Comparison of ENCODE assay signal across 24 cellular contexts in the genomic region with DNA sequence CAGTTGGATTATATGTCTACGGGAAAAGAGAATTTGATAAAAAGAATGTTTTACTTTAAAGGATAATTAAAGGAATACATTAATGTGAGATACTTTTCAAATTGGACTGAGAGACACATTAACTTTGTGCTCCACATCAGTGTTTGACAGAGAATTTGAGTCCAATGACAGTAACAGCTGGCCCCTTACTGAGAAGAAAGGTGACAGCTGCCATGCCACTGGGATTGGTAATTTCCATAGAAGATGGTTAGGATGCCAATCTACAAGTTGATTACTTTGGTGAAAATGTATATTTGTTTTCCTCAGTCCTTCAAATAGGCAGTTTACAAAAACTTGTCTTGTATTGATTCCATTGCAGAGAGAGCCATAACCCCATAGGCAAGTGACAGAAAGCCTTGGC.
"Had no signal": no experiment of that assay in that cellular context is flagged by ENCODE, and none has a peak within 500 bp of the region (broad histone marks: within the 10 kb centered on the region; RNA-seq: fewer than 3 reads in every experiment).

No MANE protein-coding gene starts in this region.

- H3K4me1 ChIP-seq: left ventricle myocardium inferior, right atrium auricular region, right lobe of liver, spleen, suprapubic skin, tibial artery, upper lobe of right lung had no signal

- H2AFZ ChIP-seq: hepatocyte had no signal

- H3K27me3 ChIP-seq: hepatocyte, ovary, right atrium auricular region, right lobe of liver, spleen, suprapubic skin, tibial artery, upper lobe of right lung had no signal

- H3K36me3 ChIP-seq: left ventricle myocardium inferior, ovary, right atrium auricular region, right lobe of liver, spleen, suprapubic skin, thoracic aorta, tibial artery, upper lobe of right lung had no signal

- ATAC-seq: naive thymus-derived CD4-positive, alpha-beta T cell; natural killer cell treated with Interleukin-12 subunit alpha and Interleukin-12 subunit beta and Interleukin-15 and Interleukin-18, amount 100 ng/mL, for 72 hours; right lobe of liver; stimulated activated effector memory CD8-positive, alpha-beta T cell treated with anti-CD3 and anti-CD28 coated beads, Interleukin-12 subunit alpha, Interleukin-12 subunit beta, amount 100 ng/mL, for 72 hours; upper lobe of right lung had no signal

- H3K4me1 Mint-ChIP-seq: naive thymus-derived CD4-positive, alpha-beta T cell; stimulated activated effector memory CD8-positive, alpha-beta T cell treated with anti-CD3 and anti-CD28 coated beads, Interleukin-12 subunit alpha, Interleukin-12 subunit beta, amount 100 ng/mL, for 72 hours had no signal

- H3K79me2 ChIP-seq: hepatocyte had no signal

- H3K27ac ChIP-seq: hepatocyte, left ventricle myocardium inferior, ovary, right atrium auricular region, right lobe of liver, skin epidermis, spleen, suprapubic skin, thoracic aorta, tibial artery, upper lobe of right lung had no signal

- H3K4me3 Mint-ChIP-seq: mesothelial cell of epicardium; naive thymus-derived CD4-positive, alpha-beta T cell; natural killer cell treated with Interleukin-12 subunit alpha and Interleukin-12 subunit beta and Interleukin-15 and Interleukin-18, amount 100 ng/mL, for 72 hours; neural crest cell; stimulated activated effector memory CD8-positive, alpha-beta T cell treated with anti-CD3 and anti-CD28 coated beads, Interleukin-12 subunit alpha, Interleukin-12 subunit beta, amount 100 ng/mL, for 72 hours; stimulated activated naive CD8-positive, alpha-beta T cell treated with anti-CD3 and anti-CD28 coated beads, Interleukin-15, Interleukin-2, amounts not matched to agents 100 ng/mL and 50 ng/mL, for 24 hours had no signal

- H3K4me3 ChIP-seq: hepatocyte, left ventricle myocardium inferior, lung, ovary, right atrium auricular region, right lobe of liver, skin epidermis, spleen, suprapubic skin, thoracic aorta, tibial artery, upper lobe of right lung had no signal

- H3K36me3 Mint-ChIP-seq: mesothelial cell of epicardium; natural killer cell treated with Interleukin-12 subunit alpha and Interleukin-12 subunit beta and Interleukin-15 and Interleukin-18, amount 100 ng/mL, for 72 hours; stimulated activated effector memory CD8-positive, alpha-beta T cell treated with anti-CD3 and anti-CD28 coated beads, Interleukin-12 subunit alpha, Interleukin-12 subunit beta, amount 100 ng/mL, for 72 hours had no signal

- H3K4me2 ChIP-seq: hepatocyte had no signal

- H3K9me3 ChIP-seq: ovary, right atrium auricular region, right lobe of liver, suprapubic skin, thoracic aorta, upper lobe of right lung had no signal

- H3K27me3 Mint-ChIP-seq: naive thymus-derived CD4-positive, alpha-beta T cell; natural killer cell treated with Interleukin-12 subunit alpha and Interleukin-12 subunit beta and Interleukin-15 and Interleukin-18, amount 100 ng/mL, for 72 hours; progenitor cell of endocrine pancreas; stimulated activated naive CD8-positive, alpha-beta T cell treated with anti-CD3 and anti-CD28 coated beads, Interleukin-15, Interleukin-2, amounts not matched to agents 100 ng/mL and 50 ng/mL, for 24 hours had no signal

- H3K27ac Mint-ChIP-seq: mesothelial cell of epicardium; naive thymus-derived CD4-positive, alpha-beta T cell; natural killer cell treated with Interleukin-12 subunit alpha and Interleukin-12 subunit beta and Interleukin-15 and Interleukin-18, amount 100 ng/mL, for 72 hours; progenitor cell of endocrine pancreas; stimulated activated effector memory CD8-positive, alpha-beta T cell treated with anti-CD3 and anti-CD28 coated beads, Interleukin-12 subunit alpha, Interleukin-12 subunit beta, amount 100 ng/mL, for 72 hours; stimulated activated naive CD8-positive, alpha-beta T cell treated with anti-CD3 and anti-CD28 coated beads, Interleukin-15, Interleukin-2, amounts not matched to agents 100 ng/mL and 50 ng/mL, for 24 hours had no signal

- DNase-seq: islet precursor cell; left ventricle myocardium inferior; mesendoderm; naive thymus-derived CD4-positive, alpha-beta T cell; ovary; right lobe of liver; spleen; stimulated activated CD4-positive, alpha-beta T cell treated with anti-CD3 and anti-CD28 coated beads, Interleukin-4, amount 100 ng/mL, for 24 hours; stimulated activated naive CD4-positive, alpha-beta T cell; tibial artery; trophoblast cell; upper lobe of right lung had no signal
